In genomic region chr2:230416061-230416721, GRCh38 we compare ENCODE assay signal across 7 cellular contexts. TPM values are rescaled to one million over a fixed set of nuclear protein-coding genes. Genes with fewer than 3 reads are reported as not detected.
DNase-seq lines count a peak whose midpoint lies in the region; ATAC-seq and TF ChIP-seq lines count a peak whose summit lies in the region.

Gene SP100, plus strand, starts transcription at chr2:230416201. Its CDS starts 96 bp downstream, at chr2:230416297.

- DNase-seq in activated T-cell treated with anti-CD3 and anti-CD28 coated beads, Interleukin-2, amount 50 U/mL, for 48 hours, result peak; percentile 80 to 83
- peak; percentile 88 for DNase-seq in fibroblast of the aortic adventitia (ENCODE audit: low read depth)
- peak; percentile 79 for DNase-seq in prostate gland (ENCODE audit: low spot score)
- peak; percentile 81 for DNase-seq in ureter (ENCODE audit: low spot score)

- H3K4me1 ChIP-seq in prostate gland (replicated peaks), result peaks cover 4% of the 10 kb centered on the region

- intact Hi-C loops in prostate gland (cut with DNase I), result loop anchor here (10.0 kb wide), 1 partner anchor 299 kb away; the partner anchor contains the start of gene CAB39

- H3K27ac ChIP-seq in prostate gland, result peak within 1 kb of the TSS; percentile 90 to 91

- ATAC-seq in GM18519 (IDR thresholded peaks at IDR 0.05; ENCODE audit: low FRiP score, unreplicated experiment), result peak; percentile 86
- peak; percentile 73 for ATAC-seq in HG02973 (IDR thresholded peaks at IDR 0.05; ENCODE audit: unreplicated experiment)

- peak; percentile 74 for TF ChIP-seq POLR2A in prostate gland (IDR thresholded peaks at IDR 0.05)

- H3K4me3 ChIP-seq in fibroblast of the aortic adventitia (ENCODE audit: low read depth, low read length) (peak within 1 kb of the TSS; percentile 78), prostate gland (peak within 1 kb of the TSS; percentile 45 to 51)

- TF ChIP-seq CTCF in fibroblast of the aortic adventitia (IDR thresholded peaks at IDR 0.05; ENCODE audit: insufficient read depth, low read length), result no peak
- TF ChIP-seq CTCF in prostate gland (IDR thresholded peaks at IDR 0.05), result no peak

- no peaks in the 10 kb centered on the region for H3K27me3 ChIP-seq in prostate gland (replicated peaks; ENCODE audit: insufficient read depth)

- WGBS in prostate gland, result 5% methylated on average over 12 of the region's 12 CpGs

- no peaks in the 10 kb centered on the region for H3K36me3 ChIP-seq in prostate gland

- H3K9me3 ChIP-seq in prostate gland, result no peaks in the 10 kb centered on the region

TF ChIP-seq in PFSK-1, 5 proteins besides CTCF, POLR2A, EP300 and RAD21:
- TF ChIP-seq FOXP2 (optimal IDR thresholded peaks at IDR 0.05; ENCODE audit: borderline replicate concordance, extremely low read depth, extremely low read length, insufficient read depth) (no peak), TAF1 (IDR thresholded peaks at IDR 0.05; ENCODE audit: borderline replicate concordance, insufficient read depth, low read length) (no peak), POLR2AphosphoS5 (IDR thresholded peaks at IDR 0.05; ENCODE audit: low read depth, low read length) (peak; percentile 59; the same call in 1 of the 2 replicates), REST (IDR thresholded peaks at IDR 0.05; ENCODE audit: insufficient read depth in 1 of 2, low read depth in 2 of 2, low read length in 2 of 2) (no peak), SIN3A (IDR thresholded peaks at IDR 0.05; ENCODE audit: borderline replicate concordance, insufficient read depth, low read length) (peak; percentile 71; the same call in 1 of the 2 replicates)
TF ChIP-seq in PFSK-1: peak in this region for 2.

RNA-seq across cellular contexts. Expression of gene SP100, which starts in this region (rescaled TPM):
- 18.9 TPM for polyA plus RNA-seq in PFSK-1 (2012; ENCODE audit: insufficient read length, low read depth)
- 151 and 169 TPM in 2 replicates for total RNA-seq in fibroblast of the aortic adventitia (ENCODE audit: low replicate concordance)
- total RNA-seq in prostate gland, result 10 to 100 TPM; 51.6 to 69.0 TPM
- total RNA-seq in ureter, result 129 TPM

Comparison
In these comparisons a context has a peak if more than half of its experiments do, and no peak if none do; other contexts are left out.
1. Peak in every context shown above with its lines: DNase-seq, ATAC-seq, H3K4me3 ChIP-seq and H3K27ac ChIP-seq.